ENCODE assay signal across 24 cellular contexts in the genomic region with DNA sequence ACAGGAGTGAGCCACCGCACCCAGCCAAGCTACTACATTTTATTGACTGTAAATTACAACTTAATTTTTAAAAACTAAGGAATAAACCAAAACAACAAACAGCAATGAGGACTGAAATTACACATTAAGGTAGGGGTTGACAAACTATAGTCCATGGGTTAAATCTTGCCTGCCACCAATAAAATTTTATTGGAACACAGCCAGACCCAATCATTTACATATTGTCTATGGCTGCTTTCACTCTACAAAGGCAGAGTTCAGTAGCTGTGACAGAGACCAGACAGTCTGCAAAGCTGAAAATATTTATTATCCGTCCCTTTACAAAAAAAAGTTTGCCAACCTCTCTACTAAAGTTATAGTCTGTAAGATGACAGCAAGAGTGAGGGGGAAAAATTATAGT.
"Had no signal": no experiment of that assay in that cellular context is flagged by ENCODE, and none has a peak within 500 bp of the region (broad histone marks: within the 10 kb centered on the region; RNA-seq: fewer than 3 reads in every experiment).

No MANE protein-coding gene starts in this region.

- FAIRE-seq: astrocyte had no signal

- H3K36me3 ChIP-seq: brain microvascular endothelial cell, gastroesophageal sphincter, neutrophil, ovary, spleen, transverse colon, WERI-Rb-1 had no signal

- ATAC-seq: activated CD4-positive, CD25-positive, alpha-beta regulatory T cell treated with anti-CD3 and anti-CD28 coated beads, Interleukin-2, amount 50 U/mL, for 24 hours; effector memory CD8-positive, alpha-beta T cell; gastroesophageal sphincter; natural killer cell; T-helper 17 cell had no signal

- H3K79me2 ChIP-seq: hepatocyte had no signal

- H3K27ac ChIP-seq: gastroesophageal sphincter, hepatocyte, neutrophil, ovary, spleen, transverse colon, WERI-Rb-1 had no signal

- H3K27me3 ChIP-seq: brain microvascular endothelial cell, gastroesophageal sphincter, hepatocyte, neutrophil, ovary, spleen, transverse colon had no signal

- H3K4me3 ChIP-seq: gastroesophageal sphincter, hepatocyte, ovary, spleen, transverse colon had no signal

- H2AFZ ChIP-seq: hepatocyte had no signal

- DNase-seq: activated CD4-positive, alpha-beta T cell treated with anti-CD3 and anti-CD28 coated beads, Interleukin-2, amount 50 U/mL, for 48 hours; activated CD8-positive, alpha-beta memory T cell treated with anti-CD3 and anti-CD28 coated beads, Interleukin-2, amount 50 U/mL, for 4 hours; activated gamma-delta T cell; activated naive CD4-positive, alpha-beta T cell treated with anti-CD3 and anti-CD28 coated beads, Interleukin-2, amount 10 ng/mL, durations not matched to agents 7 days and 5 days; activated naive CD8-positive, alpha-beta T cell treated with anti-CD3 and anti-CD28 coated beads, Interleukin-2, amount 10 ng/mL, durations not matched to agents 7 days and 5 days; activated T-cell treated with anti-CD3 and anti-CD28 coated beads, Interleukin-2, amount 50 U/mL, for 1 hour; cortex of kidney; effector memory CD8-positive, alpha-beta T cell; islet precursor cell; midbrain; natural killer cell; ovary; spleen; stimulated activated naive CD4-positive, alpha-beta T cell; T-helper 17 cell; T1000; WERI-Rb-1 had no signal

- H3K4me2 ChIP-seq: hepatocyte had no signal

- H3K9me3 ChIP-seq: gastroesophageal sphincter, neutrophil, ovary, spleen, transverse colon had no signal
